In genomic region chr5:180784497-180785097, GRCh38 we compare ENCODE assay signal across 8 cellular contexts. TPM values are rescaled to one million over a fixed set of nuclear protein-coding genes. Genes with fewer than 3 reads are reported as not detected.
DNase-seq lines count a peak whose midpoint lies in the region; ATAC-seq and TF ChIP-seq lines count a peak whose summit lies in the region.

No MANE protein-coding gene starts in this region.

- peaks cover 10% of the 10 kb centered on the region for H3K9me3 ChIP-seq in endodermal cell (ENCODE audit: control insufficient read depth, low read length)

- H3K4me3 Mint-ChIP-seq in activated CD4-positive, alpha-beta memory T cell treated with anti-CD3 and anti-CD28 coated beads, Interleukin-2, amount 10 ng/mL, durations not matched to agents 7 days and 5 days: no peak overlapping the region
- H3K4me3 Mint-ChIP-seq in endodermal cell: no peak overlapping the region

- no peak overlapping the region for H3K27ac Mint-ChIP-seq in activated CD4-positive, alpha-beta memory T cell treated with anti-CD3 and anti-CD28 coated beads, Interleukin-2, amount 10 ng/mL, durations not matched to agents 7 days and 5 days
- no peak overlapping the region for H3K27ac Mint-ChIP-seq in endodermal cell

- H3K4me1 Mint-ChIP-seq in activated CD4-positive, alpha-beta memory T cell treated with anti-CD3 and anti-CD28 coated beads, Interleukin-2, amount 10 ng/mL, durations not matched to agents 7 days and 5 days: peaks cover 1% of the 10 kb centered on the region
- H3K4me1 Mint-ChIP-seq in endodermal cell: peaks cover 32% of the 10 kb centered on the region

- no peak overlapping the region for H3K4me3 ChIP-seq in endodermal cell (ENCODE audit: low read length)

- H3K27me3 Mint-ChIP-seq in activated CD4-positive, alpha-beta memory T cell treated with anti-CD3 and anti-CD28 coated beads, Interleukin-2, amount 10 ng/mL, durations not matched to agents 7 days and 5 days: no peaks in the 10 kb centered on the region
- peaks cover 5% of the 10 kb centered on the region for H3K27me3 Mint-ChIP-seq in endodermal cell (ENCODE audit: insufficient read depth)

- no peak overlapping the region for H3K9ac ChIP-seq in endodermal cell (ENCODE audit: extremely low read depth, low read length, poor library complexity, severe bottlenecking)

- peak; percentile 85 for DNase-seq in EL
- DNase-seq in GOT3 (lab: John Stamatoyannopoulos, UW): peak; percentile 26
- peak; percentile 29 for DNase-seq in NCI-H2171 treated with DMSO at 0.1 percent for 48 hours (lab: John Stamatoyannopoulos, UW)
- DNase-seq in activated CD4-positive, alpha-beta memory T cell treated with anti-CD3 and anti-CD28 coated beads, Interleukin-2, amount 10 ng/mL, durations not matched to agents 7 days and 5 days: peak; percentile 76
- DNase-seq in endodermal cell: peak; percentile 89
- peak; percentile 52 for DNase-seq in middle frontal gyrus (ENCODE audit: extremely low spot score, low spot score)
- peak; percentile 42 to 43 for DNase-seq in stimulated activated CD8-positive, alpha-beta memory T cell treated with anti-CD3 and anti-CD28 coated beads, Interleukin-4, amount 100 ng/mL, for 4 hours (ENCODE audit: low read depth in 2 of 2, low spot score in 1 of 2)

- H3K4me1 ChIP-seq in endodermal cell (ENCODE audit: control insufficient read depth, insufficient read depth, low read length): peaks cover 25% of the 10 kb centered on the region

- CTCF ChIA-PET in activated CD4-positive, alpha-beta memory T cell treated with anti-CD3 and anti-CD28 coated beads, Interleukin-2, amount 10 ng/mL, durations not matched to agents 7 days and 5 days (lab: Charles Lee): interaction anchor here (0.8 to 1.6 kb wide), 11 partner anchors 17 to 264 kb away, joined by 3 to 7 read pairs (median 3); no protein-coding TSS in a partner anchor

- H3K9me3 Mint-ChIP-seq in activated CD4-positive, alpha-beta memory T cell treated with anti-CD3 and anti-CD28 coated beads, Interleukin-2, amount 10 ng/mL, durations not matched to agents 7 days and 5 days: no peaks in the 10 kb centered on the region
- H3K9me3 Mint-ChIP-seq in endodermal cell: peaks cover 8% of the 10 kb centered on the region

- H3K27ac ChIP-seq in endodermal cell (ENCODE audit: low read depth, low read length): no peak overlapping the region

- peak; percentile 79 for TF ChIP-seq CTCF in endodermal cell (conservative IDR thresholded peaks at IDR 0.05)

- no peaks in the 10 kb centered on the region for H3K27me3 ChIP-seq in endodermal cell (ENCODE audit: control insufficient read depth, insufficient read depth, low read length, poor library complexity, severe bottlenecking)

- POLR2A ChIA-PET in activated CD4-positive, alpha-beta memory T cell treated with anti-CD3 and anti-CD28 coated beads, Interleukin-2, amount 10 ng/mL, durations not matched to agents 7 days and 5 days (lab: Charles Lee): interaction anchor here (1.5 to 2.2 kb wide), 2 partner anchors 18 to 25 kb away, joined by 8 read pairs; partner anchors contain the start of gene MGAT1

- 29 to 64% methylated on average over 1 to 10 of the region's 13 CpGs for WGBS in endodermal cell (ENCODE audit: insufficient coverage in 1 of 2, insufficient read length in 1 of 2), 2 experiments

- peaks cover 11% of the 10 kb centered on the region for H3K36me3 Mint-ChIP-seq in activated CD4-positive, alpha-beta memory T cell treated with anti-CD3 and anti-CD28 coated beads, Interleukin-2, amount 10 ng/mL, durations not matched to agents 7 days and 5 days (ENCODE audit: low read depth)
- H3K36me3 Mint-ChIP-seq in endodermal cell (ENCODE audit: low read depth): peaks cover 9% of the 10 kb centered on the region

- H3K36me3 ChIP-seq in endodermal cell (ENCODE audit: control insufficient read depth, insufficient read depth, low read length): peaks cover 11% of the 10 kb centered on the region

- ATAC-seq in GM19397 (IDR thresholded peaks at IDR 0.05; ENCODE audit: unreplicated experiment): no peak

RNA-seq across cellular contexts. Expression of gene MGAT1, which starts 18.0 kb away (rescaled TPM):
- 100 to 1,000 TPM; 184 to 185 TPM for total RNA-seq in activated CD4-positive, alpha-beta memory T cell treated with anti-CD3 and anti-CD28 coated beads, Interleukin-2, amount 10 ng/mL, durations not matched to agents 7 days and 5 days
- total RNA-seq in endodermal cell: 100 to 1,000 TPM in 1 of 2 donors, 10 to 100 TPM in 1; 76.2 to 101 TPM
- polyA plus RNA-seq in endodermal cell (2013, experiment 1 of 2): 58.9 TPM
- polyA plus RNA-seq in endodermal cell (2013, experiment 2 of 2): 55.0 TPM

RNA-seq across cellular contexts. Expression of gene OR2Y1, which starts 44.7 kb away (rescaled TPM):
- total RNA-seq in activated CD4-positive, alpha-beta memory T cell treated with anti-CD3 and anti-CD28 coated beads, Interleukin-2, amount 10 ng/mL, durations not matched to agents 7 days and 5 days: not detected
- total RNA-seq in endodermal cell: not detected
- polyA plus RNA-seq in endodermal cell (2013, experiment 1 of 2): not detected
- not detected for polyA plus RNA-seq in endodermal cell (2013, experiment 2 of 2)

Comparison
In these comparisons a context has a peak if more than half of its experiments do, and no peak if none do; other contexts are left out.
1. DNase-seq: peak in every context shown above with its lines; median percentile 89 in endodermal cell; 85 in EL; 76 in activated CD4-positive, alpha-beta memory T cell treated with anti-CD3 and anti-CD28 coated beads, Interleukin-2, amount 10 ng/mL, durations not matched to agents 7 days and 5 days; 52 in middle frontal gyrus; 42 in stimulated activated CD8-positive, alpha-beta memory T cell treated with anti-CD3 and anti-CD28 coated beads, Interleukin-4, amount 100 ng/mL, for 4 hours; 29 in NCI-H2171 treated with DMSO at 0.1 percent for 48 hours; 26 in GOT3.